8 cellular contexts compared by ENCODE assay signal in the genomic region with DNA sequence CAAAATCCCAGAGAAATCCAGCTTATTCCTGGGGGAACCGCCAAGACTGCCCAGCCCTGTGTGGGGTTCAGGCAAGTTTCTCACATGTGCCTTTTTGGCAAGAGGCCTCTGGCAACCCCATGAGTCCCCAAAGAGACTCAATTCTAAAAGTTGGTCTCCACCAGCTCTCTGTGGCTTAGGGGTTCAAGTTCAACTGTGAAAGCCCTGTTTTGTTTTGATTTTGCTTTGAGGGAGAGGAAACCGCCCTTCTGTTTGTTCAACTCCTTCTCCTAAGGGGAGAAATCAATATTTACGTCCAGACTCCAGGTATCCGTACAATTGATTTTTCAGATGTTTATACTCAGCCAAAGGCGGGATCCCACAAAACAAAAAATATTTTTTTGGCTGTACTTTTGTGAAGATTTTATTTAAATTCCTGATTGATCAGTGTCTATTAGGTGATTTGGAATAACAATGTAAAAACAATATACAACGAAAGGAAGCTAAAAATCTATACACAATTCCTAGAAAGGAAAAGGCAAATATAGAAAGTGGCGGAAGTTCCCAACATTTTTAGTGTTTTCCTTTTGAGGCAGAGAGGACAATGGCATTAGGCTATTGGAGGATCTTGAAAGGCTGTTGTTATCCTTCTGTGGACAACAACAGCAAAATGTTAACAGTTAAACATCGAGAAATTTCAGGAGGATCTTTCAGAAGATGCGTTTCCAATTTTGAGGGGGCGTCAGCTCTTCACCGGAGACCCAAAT. TPM values are rescaled to one million over a fixed set of nuclear protein-coding genes. Genes with fewer than 3 reads are reported as not detected.
DNase-seq lines count a peak whose midpoint lies in the region; ATAC-seq and TF ChIP-seq lines count a peak whose summit lies in the region.

No MANE protein-coding gene starts in this region.

- H3K36me3 Mint-ChIP-seq in activated naive CD4-positive, alpha-beta T cell treated with anti-CD3 and anti-CD28 coated beads for 36 hours (ENCODE audit: low read depth): peaks cover 23% of the 10 kb centered on the region

- DNase-seq in activated naive CD4-positive, alpha-beta T cell treated with anti-CD3 and anti-CD28 coated beads for 36 hours: no peak
- DNase-seq in activated naive CD4-positive, alpha-beta T cell treated with anti-CD3 and anti-CD28 coated beads, Interleukin-2, amount 50 U/mL, for 16 hours: no peak
- DNase-seq in ascending aorta (ENCODE audit: low spot score in 2 of 2) (peak in 1 of 2 donors; percentile 70), GF-D8 (lab: John Stamatoyannopoulos, UW) (no peak), cerebellar nuclear complex (lab: John Stamatoyannopoulos, UW) (no peak)
- no peak for DNase-seq in stimulated activated naive CD8-positive, alpha-beta T cell treated with anti-CD3 and anti-CD28 coated beads, Interleukin-15, amount 100 ng/mL, for 72 hours

- H3K9me3 ChIP-seq in ascending aorta (no peaks in the 10 kb centered on the region), iPS-18c (ENCODE audit: control insufficient read depth, insufficient read depth, low read length) (no peaks in the 10 kb centered on the region)

- peak overlapping the region; percentile 94 for H3K4me3 Mint-ChIP-seq in activated naive CD4-positive, alpha-beta T cell treated with anti-CD3 and anti-CD28 coated beads for 36 hours
- peak overlapping the region; percentile 95 to 97 for H3K4me3 Mint-ChIP-seq in stimulated activated naive CD8-positive, alpha-beta T cell treated with anti-CD3 and anti-CD28 coated beads, Interleukin-15, amount 100 ng/mL, for 72 hours

- H3K27ac Mint-ChIP-seq in activated naive CD4-positive, alpha-beta T cell treated with anti-CD3 and anti-CD28 coated beads for 36 hours: peak overlapping the region; percentile 99
- H3K27ac Mint-ChIP-seq in stimulated activated naive CD8-positive, alpha-beta T cell treated with anti-CD3 and anti-CD28 coated beads, Interleukin-15, amount 100 ng/mL, for 72 hours: peak overlapping the region; percentile 97 to 98

- no peaks in the 10 kb centered on the region for H3K27me3 ChIP-seq in ascending aorta

- H3K36me3 ChIP-seq in ascending aorta: no peaks in the 10 kb centered on the region

- H3K9me3 Mint-ChIP-seq in activated naive CD4-positive, alpha-beta T cell treated with anti-CD3 and anti-CD28 coated beads for 36 hours: no peaks in the 10 kb centered on the region
- H3K9me3 Mint-ChIP-seq in stimulated activated naive CD8-positive, alpha-beta T cell treated with anti-CD3 and anti-CD28 coated beads, Interleukin-15, amount 100 ng/mL, for 72 hours: no peaks in the 10 kb centered on the region

- no peaks in the 10 kb centered on the region for H3K27me3 Mint-ChIP-seq in activated naive CD4-positive, alpha-beta T cell treated with anti-CD3 and anti-CD28 coated beads for 36 hours (ENCODE audit: low read depth)
- no peaks in the 10 kb centered on the region for H3K27me3 Mint-ChIP-seq in stimulated activated naive CD8-positive, alpha-beta T cell treated with anti-CD3 and anti-CD28 coated beads, Interleukin-15, amount 100 ng/mL, for 72 hours

- H3K4me1 Mint-ChIP-seq in activated naive CD4-positive, alpha-beta T cell treated with anti-CD3 and anti-CD28 coated beads for 36 hours (ENCODE audit: low read depth): peaks cover 43% of the 10 kb centered on the region
- peaks cover 59% of the 10 kb centered on the region for H3K4me1 Mint-ChIP-seq in stimulated activated naive CD8-positive, alpha-beta T cell treated with anti-CD3 and anti-CD28 coated beads, Interleukin-15, amount 100 ng/mL, for 72 hours

- CTCF ChIA-PET in activated naive CD4-positive, alpha-beta T cell treated with anti-CD3 and anti-CD28 coated beads for 36 hours (lab: Charles Lee): interaction anchor here (0.6 to 0.9 kb wide), 3 partner anchors 38 to 130 kb away, joined by 4 to 6 read pairs (median 4); no protein-coding TSS in a partner anchor

- no peak for ATAC-seq in stimulated activated naive CD8-positive, alpha-beta T cell treated with anti-CD3 and anti-CD28 coated beads, Interleukin-15, amount 100 ng/mL, for 72 hours
- no peak for ATAC-seq in GM21576 (IDR thresholded peaks at IDR 0.05; ENCODE audit: unreplicated experiment)

- H3K4me1 ChIP-seq in ascending aorta: peaks cover 19 to 53% of the 10 kb centered on the region in 2 donors

- no peak for TF ChIP-seq CTCF in ascending aorta (IDR thresholded peaks at IDR 0.05)

- H3K27ac ChIP-seq in ascending aorta: peak overlapping the region; percentile 98 to 99

- H3K4me3 ChIP-seq in ascending aorta (peak overlapping the region; percentile 45 to 82), iPS-18c (ENCODE audit: insufficient read depth, low read depth, low read length) (peak overlapping the region; percentile 82; the same call in 1 of the 2 replicates)

- intact Hi-C loops in activated naive CD4-positive, alpha-beta T cell treated with anti-CD3 and anti-CD28 coated beads for 36 hours (cut with micrococcal nuclease): loop anchor here (1.0 kb wide), 2 partner anchors 125 to 347 kb away; a partner anchor contains a TSS
- intact Hi-C loops in ascending aorta (cut with DNase I): no loop called here

RNA-seq across cellular contexts. Expression of a gene that starts 0.6 kb away (rescaled TPM):
- 10 to 100 TPM; 64.2 to 64.9 TPM for total RNA-seq in activated naive CD4-positive, alpha-beta T cell treated with anti-CD3 and anti-CD28 coated beads for 36 hours
- total RNA-seq in ascending aorta: 37.4 TPM
